ENCODE assay signal across 25 cellular contexts in the genomic region with DNA sequence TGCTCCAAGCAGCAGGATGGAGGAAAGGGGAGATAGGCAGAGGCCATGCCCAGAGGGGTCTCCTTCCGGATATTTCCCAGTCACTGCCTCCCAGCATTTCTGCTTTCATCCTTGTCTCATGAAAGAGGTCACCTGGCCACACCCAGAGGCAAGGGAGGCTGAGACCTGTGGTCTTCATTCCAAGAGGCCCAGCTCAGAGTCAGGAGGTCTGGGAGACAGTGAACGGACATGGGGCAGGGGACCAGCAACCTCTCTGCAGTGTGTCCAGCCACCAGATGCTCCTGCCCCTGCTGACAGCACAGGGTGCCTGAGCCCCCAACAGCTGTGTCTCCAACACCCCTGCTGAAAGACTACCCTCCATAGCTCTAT.
DNase-seq lines count a peak whose midpoint lies in the region; ATAC-seq, FAIRE-seq and TF ChIP-seq lines count a peak whose summit lies in the region.
"Had no signal": no experiment of that assay in that cellular context is flagged by ENCODE, and none has a peak within 500 bp of the region (broad histone marks: within the 10 kb centered on the region; RNA-seq: fewer than 3 reads in every experiment).

No MANE protein-coding gene starts in this region.

- H3K4me1 ChIP-seq in HepG2 (ENCODE audit: insufficient read depth, low read length): peaks cover 16% of the 10 kb centered on the region
- no peaks in the 10 kb centered on the region for H3K4me1 ChIP-seq in right lobe of liver
- peaks cover 14% of the 10 kb centered on the region for H3K4me1 ChIP-seq in osteoblast (ENCODE audit: insufficient read depth, low read length)
- H3K4me1 ChIP-seq in small intestine (ENCODE audit: control insufficient read depth in 2 of 2, insufficient read depth in 1 of 2, low read depth in 1 of 2, low read length in 1 of 2): no peaks in the 10 kb centered on the region

- FAIRE-seq in HepG2 (lab: Jason Lieb, UNC) (no peak), small intestine (lab: Jason Lieb, UNC) (no peak)

- no peak overlapping the region for H3K4me3 ChIP-seq in HepG2 (replicated peaks in 1 of 3; ENCODE audit: insufficient read depth in 1 of 3, low read depth in 2 of 3, low read length in 3 of 3)
- no peak overlapping the region for H3K4me3 ChIP-seq in right lobe of liver
- H3K4me3 ChIP-seq in SU-DHL-6 (ENCODE audit: insufficient read depth, low read length, poor library complexity, severe bottlenecking): no peak overlapping the region
- no peak overlapping the region for H3K4me3 ChIP-seq in osteoblast (ENCODE audit: insufficient read depth, low read length)
- no peak overlapping the region for H3K4me3 ChIP-seq in small intestine (ENCODE audit: low read depth in 1 of 2, low read length in 2 of 2)
- H3K4me3 ChIP-seq: GM23338, SK-N-MC had no signal

- TF ChIP-seq CTCF in HepG2 (CRISPR knock-in tag; IDR thresholded peaks at IDR 0.05) (no peak), right lobe of liver (IDR thresholded peaks at IDR 0.05) (no peak), SU-DHL-6 (IDR thresholded peaks at IDR 0.05; ENCODE audit: insufficient read depth, low read length, poor library complexity, severe bottlenecking) (no peak), osteoblast (IDR thresholded peaks at IDR 0.05; ENCODE audit: extremely low read depth, low read depth, low read length) (no peak)

- H3K9ac ChIP-seq in HepG2 (ENCODE audit: insufficient read depth, low read depth, low read length) (no peak overlapping the region), SU-DHL-6 (ENCODE audit: low read length) (peak overlapping the region; percentile 43; the same call in 1 of the 2 replicates)
- H3K9ac ChIP-seq: KMS-11 had no signal

- CTCF ChIA-PET in HepG2 (lab: Yijun Ruan, JAX; ENCODE audit: low intra/inter-chr PET ratio, low total read pairs): no interaction called here

- TF ChIP-seq POLR2A in HepG2 (IDR thresholded peaks at IDR 0.05; ENCODE audit: insufficient read depth in 1 of 2, low read depth in 2 of 2, low read length in 2 of 2): no peak
- TF ChIP-seq POLR2A in right lobe of liver (IDR thresholded peaks at IDR 0.05): no peak

- no peak for TF ChIP-seq RAD21 in HepG2 (CRISPR knock-in tag; IDR thresholded peaks at IDR 0.05)

- H3K36me3 ChIP-seq in HepG2 (replicated peaks in 1 of 2; ENCODE audit: control insufficient read depth in 1 of 2, insufficient read depth in 2 of 2, low read length in 2 of 2) (no peaks in the 10 kb centered on the region), right lobe of liver (no peaks in the 10 kb centered on the region), SU-DHL-6 (ENCODE audit: low read length) (no peaks in the 10 kb centered on the region), osteoblast (ENCODE audit: insufficient read depth, low read length) (no peaks in the 10 kb centered on the region), small intestine (ENCODE audit: control insufficient read depth in 2 of 2, insufficient read depth in 2 of 2, low read length in 2 of 2) (no peaks in the 10 kb centered on the region)

- 20% methylated on average over 1 of the region's 2 CpGs for WGBS in HepG2 (ENCODE audit: low lambda C conversion rate)
- WGBS in right lobe of liver (ENCODE audit: insufficient coverage, low coverage, low lambda C conversion rate, missing lambda C conversion rate): 67% methylated on average over 1 of the region's 2 CpGs
- 78 to 95% (median 79%) methylated on average over 2 of the region's 2 CpGs for WGBS in small intestine, 3 donors

- H3K9me3 ChIP-seq in HepG2 (ENCODE audit: low read length): no peaks in the 10 kb centered on the region
- no peaks in the 10 kb centered on the region for H3K9me3 ChIP-seq in right lobe of liver
- no peaks in the 10 kb centered on the region for H3K9me3 ChIP-seq in SU-DHL-6 (ENCODE audit: insufficient read depth, low read length)
- H3K9me3 ChIP-seq in osteoblast (ENCODE audit: low read depth, low read length): no peaks in the 10 kb centered on the region
- no peaks in the 10 kb centered on the region for H3K9me3 ChIP-seq in small intestine (ENCODE audit: control insufficient read depth, low read depth)

- ATAC-seq in HepG2 (no peak), right lobe of liver (no peak), HG03095 (IDR thresholded peaks at IDR 0.05; ENCODE audit: unreplicated experiment) (no peak)
- ATAC-seq: GM23338 had no signal

- no peak for DNase-seq in HepG2 (ENCODE audit: low spot score)
- no peak for DNase-seq in right lobe of liver
- DNase-seq in osteoblast (ENCODE audit: insufficient read length, low spot score, missing footprints): no peak
- DNase-seq in substantia nigra (lab: John Stamatoyannopoulos, UW): no peak
- DNase-seq in NCI-H510A treated with DMSO at 0.1 percent for 48 hours (lab: John Stamatoyannopoulos, UW): no peak
- DNase-seq in small intestine: no peak
- DNase-seq: ACHN; Calu3; CD8-positive, alpha-beta memory T cell; GDM1; HCEC 1CT; NCI-H1105; NCI-H146; NCI-H2029 treated with DMSO at 0.1 percent for 48 hours; NCI-H226; NCI-H524; NCI-H82; SHP77 treated with DMSO at 0.1 percent for 48 hours had no signal

- no TSS peak for BruUV-seq in HepG2 (replicated peaks; lab: Mats Ljungman, UMichigan)

- TF ChIP-seq EP300 in HepG2 (IDR thresholded peaks at IDR 0.05; ENCODE audit: low read depth in 2 of 2, low read length in 2 of 2): no peak
- TF ChIP-seq EP300 in HepG2 (CRISPR knock-in tag; IDR thresholded peaks at IDR 0.05; ENCODE audit: borderline replicate concordance): no peak

- in situ Hi-C loops in HepG2 (cut with HindIII; ENCODE audit: extremely low pct_ligation_motif_present, low pct_unique_long_range_greater_than_20kb): no loop called here

- intact Hi-C loops in HepG2 (cut with micrococcal nuclease; ENCODE audit: unreplicated experiment) (no loop called here), right lobe of liver (cut with DNase I) (no loop called here)

- no peaks in the 10 kb centered on the region for H4K20me1 ChIP-seq in HepG2 (ENCODE audit: insufficient read depth, low read length)
- no peaks in the 10 kb centered on the region for H4K20me1 ChIP-seq in SU-DHL-6 (ENCODE audit: low read depth, low read length)
- H4K20me1 ChIP-seq in osteoblast (ENCODE audit: insufficient read depth, low read length): no peaks in the 10 kb centered on the region

- H2AFZ ChIP-seq in HepG2 (ENCODE audit: low read length) (no peak overlapping the region), SU-DHL-6 (ENCODE audit: low read depth, low read length, severe bottlenecking) (peak overlapping the region; percentile 93), osteoblast (ENCODE audit: low read length) (peak overlapping the region; percentile 12)
- H2AFZ ChIP-seq: GM23338 had no signal

- no peaks in the 10 kb centered on the region for H3K9me2 ChIP-seq in SU-DHL-6 (replicated peaks; ENCODE audit: insufficient read depth, low read length)

- H3K4me2 ChIP-seq in HepG2 (ENCODE audit: low read depth, low read length) (peak overlapping the region; percentile 50; the same call in 1 of the 2 replicates), SU-DHL-6 (ENCODE audit: low read depth, low read length, poor library complexity, severe bottlenecking) (peak overlapping the region; percentile 56), osteoblast (ENCODE audit: insufficient read depth, low read length) (no peak overlapping the region)
- H3K4me2 ChIP-seq: GM23338, KMS-11 had no signal

- H3K27ac ChIP-seq in HepG2 (ENCODE audit: extremely low read length, insufficient read depth, low read length): no peak overlapping the region
- H3K27ac ChIP-seq in right lobe of liver: no peak overlapping the region
- no peak overlapping the region for H3K27ac ChIP-seq in SU-DHL-6 (ENCODE audit: low read depth, low read length)
- no peak overlapping the region for H3K27ac ChIP-seq in osteoblast (ENCODE audit: low read depth, low read length)
- no peak overlapping the region for H3K27ac ChIP-seq in substantia nigra (ENCODE audit: low read depth, low read length, poor library complexity, severe bottlenecking)
- H3K27ac ChIP-seq in small intestine (ENCODE audit: low read depth in 1 of 2, low read length in 1 of 2): no peak overlapping the region
- H3K27ac ChIP-seq: 22Rv1, C4-2B, KMS-11, SK-N-MC had no signal

- POLR2A ChIA-PET in HepG2 (lab: Yijun Ruan, JAX): no interaction called here

- H3F3A ChIP-seq in SU-DHL-6 (ENCODE audit: insufficient read depth): no peaks in the 10 kb centered on the region

- H3K79me2 ChIP-seq in HepG2 (ENCODE audit: insufficient read depth, low read length) (no peaks in the 10 kb centered on the region), SU-DHL-6 (ENCODE audit: insufficient read depth, low read length) (no peaks in the 10 kb centered on the region), osteoblast (ENCODE audit: insufficient read depth, low read length) (no peaks in the 10 kb centered on the region)

- peaks cover 5 to 11% of the 10 kb centered on the region in 2 experiments; a peak in 4 of 5 replicates for H3K27me3 ChIP-seq in HepG2 (ENCODE audit: control insufficient read depth in 1 of 2, insufficient read depth in 2 of 2, low read length in 2 of 2)
- no peaks in the 10 kb centered on the region for H3K27me3 ChIP-seq in right lobe of liver
- H3K27me3 ChIP-seq in SU-DHL-6 (ENCODE audit: low read length): no peaks in the 10 kb centered on the region
- no peaks in the 10 kb centered on the region for H3K27me3 ChIP-seq in osteoblast (ENCODE audit: insufficient read depth, low read length)
- H3K27me3 ChIP-seq in small intestine (ENCODE audit: control insufficient read depth in 2 of 2, insufficient read depth in 2 of 2, low read length in 2 of 2): no peaks in the 10 kb centered on the region

TF ChIP-seq in HepG2, 621 proteins besides CTCF, POLR2A, EP300 and RAD21 (continues in another document):
- no peak for TF ChIP-seq ZNF33A (CRISPR knock-in tag; IDR thresholded peaks at IDR 0.05; ENCODE audit: borderline replicate concordance)
- TF ChIP-seq SOX6 (IDR thresholded peaks at IDR 0.05): no peak
- TF ChIP-seq SOX6 (CRISPR knock-in tag; IDR thresholded peaks at IDR 0.05): no peak
- TF ChIP-seq NR3C1 (CRISPR knock-in tag; IDR thresholded peaks at IDR 0.05): no peak
- TF ChIP-seq ZKSCAN8 (CRISPR knock-in tag; IDR thresholded peaks at IDR 0.05; ENCODE audit: borderline replicate concordance): no peak
- TF ChIP-seq, protein P1, sequence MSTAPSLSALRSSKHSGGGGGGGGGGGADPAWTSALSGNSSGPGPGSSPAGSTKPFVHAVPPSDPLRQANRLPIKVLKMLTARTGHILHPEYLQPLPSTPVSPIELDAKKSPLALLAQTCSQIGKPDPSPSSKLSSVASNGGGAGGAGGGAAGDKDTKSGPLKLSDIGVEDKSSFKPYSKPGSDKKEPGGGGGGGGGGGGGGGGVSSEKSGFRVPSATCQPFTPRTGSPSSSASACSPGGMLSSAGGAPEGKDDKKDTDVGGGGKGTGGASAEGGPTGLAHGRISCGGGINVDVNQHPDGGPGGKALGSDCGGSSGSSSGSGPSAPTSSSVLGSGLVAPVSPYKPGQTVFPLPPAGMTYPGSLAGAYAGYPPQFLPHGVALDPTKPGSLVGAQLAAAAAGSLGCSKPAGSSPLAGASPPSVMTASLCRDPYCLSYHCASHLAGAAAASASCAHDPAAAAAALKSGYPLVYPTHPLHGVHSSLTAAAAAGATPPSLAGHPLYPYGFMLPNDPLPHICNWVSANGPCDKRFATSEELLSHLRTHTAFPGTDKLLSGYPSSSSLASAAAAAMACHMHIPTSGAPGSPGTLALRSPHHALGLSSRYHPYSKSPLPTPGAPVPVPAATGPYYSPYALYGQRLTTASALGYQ (CRISPR knock-in tag; IDR thresholded peaks at IDR 0.05): no peak
- TF ChIP-seq ZC3H13 (CRISPR knock-in tag; IDR thresholded peaks at IDR 0.05): no peak
